35 cellular contexts compared by ENCODE assay signal in genomic region chr20:36362261-36362660, GRCh38.
"Had no signal": no experiment of that assay in that cellular context is flagged by ENCODE, and none has a peak within 500 bp of the region (broad histone marks: within the 10 kb centered on the region; RNA-seq: fewer than 3 reads in every experiment).

No MANE protein-coding gene starts in this region.

- H3K9me3 ChIP-seq: adrenal gland, ascending aorta had no signal

- H3K4me1 ChIP-seq: adrenal gland, ascending aorta had no signal

- H3K4me3 ChIP-seq: adrenal gland, ascending aorta, cardiac muscle cell had no signal

- H3K4me3 Mint-ChIP-seq: activated B cell treated with CpG ODN at 0.5 μM for 24 hours; activated CD4-positive, alpha-beta memory T cell treated with anti-CD3 and anti-CD28 coated beads for 36 hours; activated CD4-positive, alpha-beta T cell treated with anti-CD3 and anti-CD28 coated beads, Interleukin-2, amount 10 ng/mL, durations not matched to agents 24 days and 14 days; activated CD8-positive, alpha-beta T cell treated with anti-CD3 and anti-CD28 coated beads for 36 hours; activated naive CD4-positive, alpha-beta T cell treated with anti-CD3 and anti-CD28 coated beads for 36 hours; activated naive CD8-positive, alpha-beta T cell treated with anti-CD3 and anti-CD28 coated beads for 36 hours; activated T-cell treated with anti-CD3 and anti-CD28 coated beads, Interleukin-2, amount 50 U/mL, for 4 hours; activated T-cell treated with anti-CD3 and anti-CD28 coated beads, Interleukin-2, amount 50 U/mL, for 72 hours; activated T-helper 1 cell treated with anti-CD3 and anti-CD28 coated beads, Interleukin-12 subunit alpha, Interleukin-12 subunit beta, Interleukin-2, Interleukin-4 antibody, amounts not matched to agents 30 ng/mL and 10 ng/mL and 1 ng/mL, durations not matched to agents 14 hours and 24 hours and 36 hours; brain; central memory CD8-positive, alpha-beta T cell; T-cell; T-helper 2 cell treated with Interferon-gamma antibody and Interleukin-4, amounts not matched to agents 5 μg/mL and 100 μg/mL, for 36 hours had no signal

- H3K27me3 ChIP-seq: adrenal gland, ascending aorta, cardiac muscle cell had no signal

- DNase-seq: activated B cell treated with CpG ODN at 0.5 μM for 24 hours; activated CD4-positive, alpha-beta memory T cell treated with anti-CD3 and anti-CD28 coated beads for 36 hours; activated CD4-positive, alpha-beta T cell treated with anti-CD3 and anti-CD28 coated beads for 4 hours; activated CD4-positive, alpha-beta T cell treated with anti-CD3 and anti-CD28 coated beads, Interleukin-2, amount 10 ng/mL, durations not matched to agents 24 days and 14 days; activated CD4-positive, alpha-beta T cell treated with anti-CD3 and anti-CD28 coated beads, Interleukin-2, amount 50 U/mL, for 1 hour; activated CD4-positive, alpha-beta T cell treated with anti-CD3 and anti-CD28 coated beads, Interleukin-2, amount 50 U/mL, for 4 hours; activated CD4-positive, CD25-positive, alpha-beta regulatory T cell treated with anti-CD3 and anti-CD28 coated beads, Interleukin-2, amount 50 U/mL, for 72 hours; activated CD8-positive, alpha-beta memory T cell treated with anti-CD3 and anti-CD28 coated beads, Interleukin-2, amount 50 U/mL, for 4 hours; activated CD8-positive, alpha-beta T cell treated with anti-CD3 and anti-CD28 coated beads for 36 hours; activated effector memory CD4-positive, alpha-beta T cell treated with Interleukin-2 at 50 U/mL for 16 hours; activated gamma-delta T cell; activated naive CD4-positive, alpha-beta T cell treated with anti-CD3 and anti-CD28 coated beads for 36 hours; activated naive CD4-positive, alpha-beta T cell treated with anti-CD3 and anti-CD28 coated beads, Interleukin-2, amount 50 U/mL, for 16 hours; activated naive CD8-positive, alpha-beta T cell treated with anti-CD3 and anti-CD28 coated beads for 36 hours; activated T-cell treated with anti-CD3 and anti-CD28 coated beads for 4 hours; activated T-cell treated with anti-CD3 and anti-CD28 coated beads, Interleukin-2, amount 50 U/mL, for 1 hour; activated T-cell treated with anti-CD3 and anti-CD28 coated beads, Interleukin-2, amount 50 U/mL, for 4 hours; activated T-cell treated with anti-CD3 and anti-CD28 coated beads, Interleukin-2, amount 50 U/mL, for 72 hours; adrenal gland; amniotic stem cell; anterior cingulate cortex; caudate nucleus; cerebellar nuclear complex; T-cell; T-helper 2 cell; T-helper 9 cell had no signal

- H3K4me1 Mint-ChIP-seq: activated B cell treated with CpG ODN at 0.5 μM for 24 hours; activated CD4-positive, alpha-beta T cell treated with anti-CD3 and anti-CD28 coated beads, Interleukin-2, amount 10 ng/mL, durations not matched to agents 24 days and 14 days; activated naive CD8-positive, alpha-beta T cell treated with anti-CD3 and anti-CD28 coated beads for 36 hours; central memory CD8-positive, alpha-beta T cell; T-cell had no signal

- H3K9me3 Mint-ChIP-seq: activated B cell treated with CpG ODN at 0.5 μM for 24 hours; activated CD4-positive, alpha-beta memory T cell treated with anti-CD3 and anti-CD28 coated beads for 36 hours; activated CD4-positive, alpha-beta T cell treated with anti-CD3 and anti-CD28 coated beads, Interleukin-2, amount 10 ng/mL, durations not matched to agents 24 days and 14 days; activated CD8-positive, alpha-beta T cell treated with anti-CD3 and anti-CD28 coated beads for 36 hours; activated naive CD4-positive, alpha-beta T cell treated with anti-CD3 and anti-CD28 coated beads for 36 hours; activated naive CD4-positive, alpha-beta T cell treated with anti-CD3 and anti-CD28 coated beads, Interleukin-2, amount 50 U/mL, for 72 hours; activated naive CD8-positive, alpha-beta T cell treated with anti-CD3 and anti-CD28 coated beads for 36 hours; activated T-cell treated with anti-CD3 and anti-CD28 coated beads, Interleukin-2, amount 50 U/mL, for 4 hours; activated T-cell treated with anti-CD3 and anti-CD28 coated beads, Interleukin-2, amount 50 U/mL, for 72 hours; activated T-helper 1 cell treated with anti-CD3 and anti-CD28 coated beads, Interleukin-12 subunit alpha, Interleukin-12 subunit beta, Interleukin-2, Interleukin-4 antibody, amounts not matched to agents 30 ng/mL and 10 ng/mL and 1 ng/mL, durations not matched to agents 14 hours and 24 hours and 36 hours; activated T-helper 2 cell treated with anti-CD3 and anti-CD28 coated beads, Interferon-gamma antibody, Interleukin-2, Interleukin-4, amounts not matched to agents 10 μg/mL and 5 μg/mL and 100 μg/mL, durations not matched to agents 14 hours and 24 hours and 36 hours; brain; central memory CD8-positive, alpha-beta T cell; T-cell; T-helper 2 cell treated with Interferon-gamma antibody and Interleukin-4, amounts not matched to agents 5 μg/mL and 100 μg/mL, for 36 hours had no signal

- H3K36me3 ChIP-seq: adrenal gland, ascending aorta, cardiac muscle cell had no signal

- H3K27ac Mint-ChIP-seq: activated B cell treated with CpG ODN at 0.5 μM for 24 hours; activated CD4-positive, alpha-beta memory T cell treated with anti-CD3 and anti-CD28 coated beads for 36 hours; activated CD4-positive, alpha-beta T cell treated with anti-CD3 and anti-CD28 coated beads, Interleukin-2, amount 10 ng/mL, durations not matched to agents 24 days and 14 days; activated CD8-positive, alpha-beta T cell treated with anti-CD3 and anti-CD28 coated beads for 36 hours; activated naive CD4-positive, alpha-beta T cell treated with anti-CD3 and anti-CD28 coated beads for 36 hours; activated naive CD4-positive, alpha-beta T cell treated with anti-CD3 and anti-CD28 coated beads, Interleukin-2, amount 50 U/mL, for 72 hours; activated naive CD8-positive, alpha-beta T cell treated with anti-CD3 and anti-CD28 coated beads for 36 hours; activated T-cell treated with anti-CD3 and anti-CD28 coated beads, Interleukin-2, amount 50 U/mL, for 72 hours; activated T-helper 1 cell treated with anti-CD3 and anti-CD28 coated beads, Interleukin-12 subunit alpha, Interleukin-12 subunit beta, Interleukin-2, Interleukin-4 antibody, amounts not matched to agents 30 ng/mL and 10 ng/mL and 1 ng/mL, durations not matched to agents 14 hours and 24 hours and 36 hours; activated T-helper 2 cell treated with anti-CD3 and anti-CD28 coated beads, Interferon-gamma antibody, Interleukin-2, Interleukin-4, amounts not matched to agents 10 μg/mL and 5 μg/mL and 100 μg/mL, durations not matched to agents 14 hours and 24 hours and 36 hours; T-cell; T-helper 2 cell treated with Interferon-gamma antibody and Interleukin-4, amounts not matched to agents 5 μg/mL and 100 μg/mL, for 36 hours had no signal

- ATAC-seq: activated CD8-positive, alpha-beta T cell treated with anti-CD3 and anti-CD28 coated beads for 36 hours; activated naive CD4-positive, alpha-beta T cell treated with anti-CD3 and anti-CD28 coated beads, Interleukin-2, amount 50 U/mL, for 72 hours; activated T-cell treated with anti-CD3 and anti-CD28 coated beads, Interleukin-2, amount 50 U/mL, for 4 hours; activated T-cell treated with anti-CD3 and anti-CD28 coated beads, Interleukin-2, amount 50 U/mL, for 72 hours; T-cell had no signal

- H3K36me3 Mint-ChIP-seq: activated CD4-positive, alpha-beta memory T cell treated with anti-CD3 and anti-CD28 coated beads for 36 hours; activated naive CD4-positive, alpha-beta T cell treated with anti-CD3 and anti-CD28 coated beads, Interleukin-2, amount 50 U/mL, for 72 hours; activated naive CD8-positive, alpha-beta T cell treated with anti-CD3 and anti-CD28 coated beads for 36 hours; brain; T-cell had no signal

- H3K27ac ChIP-seq: adrenal gland, ascending aorta, cardiac muscle cell, VCaP had no signal

- H3K27me3 Mint-ChIP-seq: activated CD4-positive, alpha-beta T cell treated with anti-CD3 and anti-CD28 coated beads, Interleukin-2, amount 10 ng/mL, durations not matched to agents 24 days and 14 days; brain had no signal
